ENCODE assay signal across 2 cellular contexts in genomic region chr2:217972037-217972436, GRCh38.
TF ChIP-seq lines count a peak whose summit lies in the region.

No MANE protein-coding gene starts in this region.

TF ChIP-seq in A549, 52 proteins besides CTCF, POLR2A, EP300 and RAD21:
- no peak for TF ChIP-seq CBX2 (IDR thresholded peaks at IDR 0.05; ENCODE audit: borderline replicate concordance, low read depth)
- peak; percentile 37 for TF ChIP-seq ZFP36 (IDR thresholded peaks at IDR 0.05; ENCODE audit: borderline replicate concordance, partially characterized antibody)

TF ChIP-seq in K562, 482 proteins besides CTCF, POLR2A, EP300 and RAD21:
- TF ChIP-seq RBM25 (IDR thresholded peaks at IDR 0.05; ENCODE audit: low read depth, low read length, severe bottlenecking) (peak; percentile 69), HMGXB4 (CRISPR knock-in tag; IDR thresholded peaks at IDR 0.05) (no peak), ZFP36 (IDR thresholded peaks at IDR 0.05; ENCODE audit: low read depth, low read length, partially characterized antibody) (peak; percentile 56), CHD1 (IDR thresholded peaks at IDR 0.05; ENCODE audit: low read length) (no peak)
TF ChIP-seq in K562: peak in this region for 2.
